Comparison of ENCODE assay signal across 15 cellular contexts in genomic region chr12:120041386-120042231, GRCh38.
DNase-seq lines count a peak whose midpoint lies in the region; ATAC-seq lines count a peak whose summit lies in the region.
"Had no signal": no experiment of that assay in that cellular context is flagged by ENCODE, and none has a peak within 500 bp of the region (broad histone marks: within the 10 kb centered on the region; RNA-seq: fewer than 3 reads in every experiment).

No MANE protein-coding gene starts in this region.

- peak overlapping the region; percentile 83 for H3K27ac ChIP-seq in epithelial cell of prostate
- H3K27ac ChIP-seq: KMS-11, stomach had no signal

- no peak for ATAC-seq in HG02759 (IDR thresholded peaks at IDR 0.05; ENCODE audit: unreplicated experiment)
- ATAC-seq in HG03097 (IDR thresholded peaks at IDR 0.05; ENCODE audit: low FRiP score, unreplicated experiment): no peak

- peak; percentile 29 for DNase-seq in NCI-H1436 (lab: John Stamatoyannopoulos, UW)
- DNase-seq in NCI-H1436 treated with DMSO at 0.1 percent for 48 hours (lab: John Stamatoyannopoulos, UW): no peak
- DNase-seq in activated CD4-positive, alpha-beta T cell treated with anti-CD3 and anti-CD28 coated beads, Interleukin-2, amount 50 U/mL, for 4 hours: peak; percentile 40 to 46
- DNase-seq in epithelial cell of prostate (ENCODE audit: low read depth, low spot score): no peak
- DNase-seq in stimulated activated CD4-positive, alpha-beta T cell treated with anti-CD3 and anti-CD28 coated beads, Interleukin-1b, Interleukin-23, amount 100 ng/mL, for 48 hours: peak; percentile 8
- DNase-seq in NCI-H748 treated with DMSO at 0.1 percent for 48 hours (lab: John Stamatoyannopoulos, UW): no peak
- DNase-seq: 8988T, cortex of kidney, DMS79 treated with DMSO at 0.1 percent for 48 hours, midbrain, SIG-M5, stomach had no signal

Comparison
In these comparisons a context has a peak if more than half of its experiments do, and no peak if none do; other contexts are left out.
1. DNase-seq: peak in NCI-H1436 (single experiment), activated CD4-positive, alpha-beta T cell treated with anti-CD3 and anti-CD28 coated beads, Interleukin-2, amount 50 U/mL, for 4 hours (2 of 2) and stimulated activated CD4-positive, alpha-beta T cell treated with anti-CD3 and anti-CD28 coated beads, Interleukin-1b, Interleukin-23, amount 100 ng/mL, for 48 hours (single experiment); none in NCI-H1436 treated with DMSO at 0.1 percent for 48 hours (single experiment), epithelial cell of prostate (single experiment) and NCI-H748 treated with DMSO at 0.1 percent for 48 hours (single experiment).